ENCODE assay signal across 8 cellular contexts in the genomic region with DNA sequence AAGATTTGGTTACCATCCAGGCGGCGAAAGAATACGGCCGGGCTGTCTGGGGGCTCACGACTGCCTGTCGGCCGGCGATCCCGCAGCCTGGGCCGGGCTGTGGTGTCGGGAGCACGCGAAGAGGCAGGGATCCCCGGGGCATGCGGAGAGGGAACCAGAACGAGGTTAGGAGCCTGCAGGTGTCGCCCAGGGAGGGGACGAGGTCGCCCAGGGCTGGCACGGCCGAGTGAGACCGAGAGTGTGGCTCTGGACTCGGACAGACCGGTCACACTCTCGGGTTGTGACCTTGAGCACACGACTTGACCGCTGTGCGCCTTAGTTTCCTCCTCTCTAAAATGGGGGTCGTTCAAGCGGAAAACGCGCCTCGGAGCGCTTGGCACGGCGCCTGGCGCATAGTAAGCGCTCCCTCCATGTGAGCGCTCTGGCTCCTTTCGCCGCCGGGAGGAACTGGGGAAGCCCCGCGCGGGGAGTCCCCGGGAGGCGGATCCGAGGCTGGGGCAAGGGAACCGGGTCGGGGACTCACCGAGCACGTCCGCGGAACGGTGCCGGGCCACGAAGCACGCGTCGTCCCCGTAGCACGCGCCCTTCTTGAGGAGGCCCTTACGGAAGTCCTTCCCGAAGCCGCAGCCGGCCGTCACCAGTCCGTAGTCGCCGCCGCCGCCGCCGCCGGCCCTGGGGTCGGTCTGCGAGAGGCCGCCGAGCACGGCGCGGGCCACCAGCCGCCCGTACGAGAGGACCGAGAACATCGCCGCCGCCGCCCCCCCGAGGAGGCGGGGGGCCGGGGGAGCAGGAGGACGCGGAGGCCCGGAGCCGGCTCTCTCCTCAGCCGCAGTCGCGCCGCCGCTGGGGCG. TPM values are rescaled to one million over a fixed set of nuclear protein-coding genes. Genes with fewer than 3 reads are reported as not detected.
DNase-seq lines count a peak whose midpoint lies in the region; ATAC-seq and TF ChIP-seq lines count a peak whose summit lies in the region.

No MANE protein-coding gene starts in this region.

- ATAC-seq in GM21529 (IDR thresholded peaks at IDR 0.05; ENCODE audit: unreplicated experiment): peak; percentile 37

- H2AFZ ChIP-seq in KMS-11 (ENCODE audit: low read depth): peak overlapping the region; percentile 55

- H3K27ac ChIP-seq in KMS-11: peak overlapping the region; percentile 59
- H3K27ac ChIP-seq in colonic mucosa: peak overlapping the region; percentile 75
- peak overlapping the region; percentile 88 to 92 for H3K27ac ChIP-seq in liver (ENCODE audit: low read depth in 1 of 2, low read length in 2 of 2)

- H3K4me1 ChIP-seq in KMS-11 (ENCODE audit: low read depth, poor library complexity, severe bottlenecking) (peaks cover 25% of the 10 kb centered on the region), colonic mucosa (peaks cover 3% of the 10 kb centered on the region), liver (ENCODE audit: control insufficient read depth in 4 of 4, insufficient read depth in 4 of 4, low read length in 3 of 4) (peaks cover 27 to 59% (median 49%) of the 10 kb centered on the region in 4 donors)

- H3K4me2 ChIP-seq in KMS-11: peak overlapping the region; percentile 80; the same call in 1 of the 2 replicates

- H3K9me3 ChIP-seq in colonic mucosa (no peaks in the 10 kb centered on the region), liver (ENCODE audit: control insufficient read depth in 4 of 4, low read length in 3 of 4) (no peaks in the 10 kb centered on the region)

- peak; percentile 58 to 66 for DNase-seq in activated CD4-positive, alpha-beta T cell treated with anti-CD3 and anti-CD28 coated beads for 24 hours (ENCODE audit: low read depth in 2 of 2)
- DNase-seq in colonic mucosa: peak; percentile 73
- DNase-seq in stimulated activated CD4-positive, alpha-beta T cell treated with anti-CD3 and anti-CD28 coated beads, Interleukin-2, amount 100 ng/mL, for 48 hours: peak; percentile 61 to 62
- DNase-seq in SHP77 treated with DMSO at 0.1 percent for 48 hours (lab: John Stamatoyannopoulos, UW): no peak

- H3K4me3 ChIP-seq in GM08714 (ENCODE audit: low read length): peak overlapping the region; percentile 78
- H3K4me3 ChIP-seq in KMS-11 (IDR thresholded peaks at IDR 0.05; ENCODE audit: insufficient read depth, low read depth, low read length): no peak overlapping the region
- peak overlapping the region; percentile 84 for H3K4me3 ChIP-seq in colonic mucosa
- peak overlapping the region; percentile 77 to 93 (median 89) for H3K4me3 ChIP-seq in liver (ENCODE audit: low read depth in 1 of 3, low read length in 3 of 3)

- H3K9ac ChIP-seq in KMS-11: peak overlapping the region; percentile 73
- peak overlapping the region; percentile 94 to 98 for H3K9ac ChIP-seq in colonic mucosa (ENCODE audit: low read depth in 2 of 2, low read length in 2 of 2)
- peak overlapping the region; percentile 74 to 93 for H3K9ac ChIP-seq in liver (ENCODE audit: low read depth in 1 of 2, low read length in 2 of 2)

- H4K20me1 ChIP-seq in KMS-11 (ENCODE audit: insufficient read depth): peaks cover 10% of the 10 kb centered on the region

- no peaks in the 10 kb centered on the region for H3K27me3 ChIP-seq in KMS-11 (ENCODE audit: insufficient read depth, low read depth)
- H3K27me3 ChIP-seq in colonic mucosa: no peaks in the 10 kb centered on the region
- H3K27me3 ChIP-seq in liver (ENCODE audit: control insufficient read depth in 4 of 4, insufficient read depth in 4 of 4, low read length in 3 of 4): no peaks in the 10 kb centered on the region

- no peak for TF ChIP-seq CTCF in KMS-11 (conservative IDR thresholded peaks at IDR 0.05; ENCODE audit: low read depth, low read length)
- no peak for TF ChIP-seq CTCF in colonic mucosa (IDR thresholded peaks at IDR 0.05)
- TF ChIP-seq CTCF in liver (IDR thresholded peaks at IDR 0.05; ENCODE audit: low read depth, low read length, missing input control): no peak

- TF ChIP-seq RAD21 in liver (IDR thresholded peaks at IDR 0.05): no peak

- intact Hi-C loops in colonic mucosa (cut with DNase I): no loop called here

- no peaks in the 10 kb centered on the region for H3K36me3 ChIP-seq in KMS-11 (ENCODE audit: insufficient read depth)
- H3K36me3 ChIP-seq in colonic mucosa: no peaks in the 10 kb centered on the region
- H3K36me3 ChIP-seq in liver (ENCODE audit: control insufficient read depth in 4 of 4, insufficient read depth in 3 of 4, low read depth in 1 of 4, low read length in 3 of 4): no peaks in the 10 kb centered on the region

- H3K79me2 ChIP-seq in KMS-11 (ENCODE audit: insufficient read depth, low read depth): peaks cover 52% of the 10 kb centered on the region

- WGBS in liver: under 1% methylated on average over 104 of the region's 104 CpGs

TF ChIP-seq in liver, 16 proteins besides CTCF, POLR2A, EP300 and RAD21:
- TF ChIP-seq, protein P1, sequence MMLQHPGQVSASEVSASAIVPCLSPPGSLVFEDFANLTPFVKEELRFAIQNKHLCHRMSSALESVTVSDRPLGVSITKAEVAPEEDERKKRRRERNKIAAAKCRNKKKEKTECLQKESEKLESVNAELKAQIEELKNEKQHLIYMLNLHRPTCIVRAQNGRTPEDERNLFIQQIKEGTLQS (IDR thresholded peaks at IDR 0.05): no peak
- TF ChIP-seq JUND (IDR thresholded peaks at IDR 0.05) (no peak), FOXA1 (IDR thresholded peaks at IDR 0.05) (no peak), HNF4G (IDR thresholded peaks at IDR 0.05) (no peak), SP1 (IDR thresholded peaks at IDR 0.05) (no peak), TAF1 (conservative IDR thresholded peaks at IDR 0.05) (no peak), EGR1 (IDR thresholded peaks at IDR 0.05; ENCODE audit: low read depth in 2 of 2) (no peak), YY1 (IDR thresholded peaks at IDR 0.05) (peak; percentile 53), RXRA (IDR thresholded peaks at IDR 0.05) (peak; percentile 29 to 37), HNF4A (conservative IDR thresholded peaks at IDR 0.05) (peak in 1 of 2 donors; percentile 38), GABPA (IDR thresholded peaks at IDR 0.05 in 1 of 2, conservative IDR thresholded peaks at IDR 0.05 in 1 of 2) (no peak), FOXA2 (IDR thresholded peaks at IDR 0.05) (no peak), NR2F2 (IDR thresholded peaks at IDR 0.05) (no peak)
- TF ChIP-seq, protein P2, sequence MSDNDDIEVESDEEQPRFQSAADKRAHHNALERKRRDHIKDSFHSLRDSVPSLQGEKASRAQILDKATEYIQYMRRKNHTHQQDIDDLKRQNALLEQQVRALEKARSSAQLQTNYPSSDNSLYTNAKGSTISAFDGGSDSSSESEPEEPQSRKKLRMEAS (IDR thresholded peaks at IDR 0.05): peak; percentile 38
- TF ChIP-seq, protein P3, sequence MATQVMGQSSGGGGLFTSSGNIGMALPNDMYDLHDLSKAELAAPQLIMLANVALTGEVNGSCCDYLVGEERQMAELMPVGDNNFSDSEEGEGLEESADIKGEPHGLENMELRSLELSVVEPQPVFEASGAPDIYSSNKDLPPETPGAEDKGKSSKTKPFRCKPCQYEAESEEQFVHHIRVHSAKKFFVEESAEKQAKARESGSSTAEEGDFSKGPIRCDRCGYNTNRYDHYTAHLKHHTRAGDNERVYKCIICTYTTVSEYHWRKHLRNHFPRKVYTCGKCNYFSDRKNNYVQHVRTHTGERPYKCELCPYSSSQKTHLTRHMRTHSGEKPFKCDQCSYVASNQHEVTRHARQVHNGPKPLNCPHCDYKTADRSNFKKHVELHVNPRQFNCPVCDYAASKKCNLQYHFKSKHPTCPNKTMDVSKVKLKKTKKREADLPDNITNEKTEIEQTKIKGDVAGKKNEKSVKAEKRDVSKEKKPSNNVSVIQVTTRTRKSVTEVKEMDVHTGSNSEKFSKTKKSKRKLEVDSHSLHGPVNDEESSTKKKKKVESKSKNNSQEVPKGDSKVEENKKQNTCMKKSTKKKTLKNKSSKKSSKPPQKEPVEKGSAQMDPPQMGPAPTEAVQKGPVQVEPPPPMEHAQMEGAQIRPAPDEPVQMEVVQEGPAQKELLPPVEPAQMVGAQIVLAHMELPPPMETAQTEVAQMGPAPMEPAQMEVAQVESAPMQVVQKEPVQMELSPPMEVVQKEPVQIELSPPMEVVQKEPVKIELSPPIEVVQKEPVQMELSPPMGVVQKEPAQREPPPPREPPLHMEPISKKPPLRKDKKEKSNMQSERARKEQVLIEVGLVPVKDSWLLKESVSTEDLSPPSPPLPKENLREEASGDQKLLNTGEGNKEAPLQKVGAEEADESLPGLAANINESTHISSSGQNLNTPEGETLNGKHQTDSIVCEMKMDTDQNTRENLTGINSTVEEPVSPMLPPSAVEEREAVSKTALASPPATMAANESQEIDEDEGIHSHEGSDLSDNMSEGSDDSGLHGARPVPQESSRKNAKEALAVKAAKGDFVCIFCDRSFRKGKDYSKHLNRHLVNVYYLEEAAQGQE (IDR thresholded peaks at IDR 0.05): no peak
- TF ChIP-seq, protein P4, sequence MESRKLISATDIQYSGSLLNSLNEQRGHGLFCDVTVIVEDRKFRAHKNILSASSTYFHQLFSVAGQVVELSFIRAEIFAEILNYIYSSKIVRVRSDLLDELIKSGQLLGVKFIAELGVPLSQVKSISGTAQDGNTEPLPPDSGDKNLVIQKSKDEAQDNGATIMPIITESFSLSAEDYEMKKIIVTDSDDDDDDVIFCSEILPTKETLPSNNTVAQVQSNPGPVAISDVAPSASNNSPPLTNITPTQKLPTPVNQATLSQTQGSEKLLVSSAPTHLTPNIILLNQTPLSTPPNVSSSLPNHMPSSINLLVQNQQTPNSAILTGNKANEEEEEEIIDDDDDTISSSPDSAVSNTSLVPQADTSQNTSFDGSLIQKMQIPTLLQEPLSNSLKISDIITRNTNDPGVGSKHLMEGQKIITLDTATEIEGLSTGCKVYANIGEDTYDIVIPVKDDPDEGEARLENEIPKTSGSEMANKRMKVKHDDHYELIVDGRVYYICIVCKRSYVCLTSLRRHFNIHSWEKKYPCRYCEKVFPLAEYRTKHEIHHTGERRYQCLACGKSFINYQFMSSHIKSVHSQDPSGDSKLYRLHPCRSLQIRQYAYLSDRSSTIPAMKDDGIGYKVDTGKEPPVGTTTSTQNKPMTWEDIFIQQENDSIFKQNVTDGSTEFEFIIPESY (IDR thresholded peaks at IDR 0.05): no peak

RNA-seq across cellular contexts. Expression of a gene that starts 0.6 kb away (rescaled TPM):
- total RNA-seq in colonic mucosa (10 to 100 TPM; 25.7 to 34.9 TPM), liver (10 to 100 TPM in 1 of 2 donors, 1 to 10 TPM in 1; 8.5 to 15.7 TPM)
- 1 to 10 TPM; 5.6 to 8.2 TPM for polyA plus RNA-seq in liver

RNA-seq across cellular contexts. Expression of a gene that starts 31.4 kb away (rescaled TPM):
- total RNA-seq in colonic mucosa (10 to 100 TPM in 1 of 2 donors, 1 to 10 TPM in 1; 9.2 to 10.2 TPM), liver (10 to 100 TPM; 11.3 to 12.0 TPM)
- polyA plus RNA-seq in liver: 10 to 100 TPM in 1 of 2 donors, 1 to 10 TPM in 1; 6.0 to 10.4 TPM
